In genomic region chr19:42331333-42331732, GRCh38 we compare ENCODE assay signal across 2 cellular contexts. TPM values are rescaled to one million over a fixed set of nuclear protein-coding genes. Genes with fewer than 3 reads are reported as not detected.
"Had no signal": no experiment of that assay in that cellular context is flagged by ENCODE, and none has a peak within 500 bp of the region (broad histone marks: within the 10 kb centered on the region; RNA-seq: fewer than 3 reads in every experiment).

No MANE protein-coding gene starts in this region.

RNA-seq across cellular contexts. Expression of gene CNFN, which starts 58.8 kb away (rescaled TPM):
- total RNA-seq: HT1080, IMR-90 had no signal
